Comparison of ENCODE assay signal across 19 cellular contexts in the genomic region with DNA sequence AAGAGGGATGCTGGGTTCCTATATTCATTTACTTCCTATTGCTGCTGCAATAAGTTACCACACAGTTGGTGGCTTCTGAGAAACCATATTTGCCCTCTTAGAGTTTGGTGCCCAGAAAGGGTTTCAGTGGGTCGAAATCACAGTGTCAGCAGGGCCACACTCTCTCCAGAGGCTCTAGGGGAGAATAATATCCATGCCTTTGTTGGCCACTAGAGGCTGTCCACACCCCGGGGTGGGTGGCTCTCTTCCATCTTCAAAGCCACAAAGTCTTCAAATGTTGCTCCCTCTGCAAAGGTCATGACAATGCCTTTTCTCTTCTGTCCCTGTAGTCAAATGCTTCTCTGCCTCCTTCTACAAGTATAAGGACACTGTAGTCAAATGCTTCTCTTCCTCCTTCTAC.
DNase-seq lines count a peak whose midpoint lies in the region; ATAC-seq and TF ChIP-seq lines count a peak whose summit lies in the region.
"Had no signal": no experiment of that assay in that cellular context is flagged by ENCODE, and none has a peak within 500 bp of the region (broad histone marks: within the 10 kb centered on the region; RNA-seq: fewer than 3 reads in every experiment).

No MANE protein-coding gene starts in this region.

- DNase-seq in HL-60 (ENCODE audit: low read depth in 1 of 2, low spot score in 1 of 2) (no peak), SKM-1 (lab: John Stamatoyannopoulos, UW; ENCODE audit: unreplicated experiment) (peak; percentile 38), NCI-H1436 treated with DMSO at 0.1 percent for 48 hours (lab: John Stamatoyannopoulos, UW) (no peak), NCI-H1436 (lab: John Stamatoyannopoulos, UW) (no peak), NCI-H1092 (lab: John Stamatoyannopoulos, UW) (no peak), left colon (no peak)
- DNase-seq: ACHN; activated CD8-positive, alpha-beta memory T cell treated with anti-CD3 and anti-CD28 coated beads for 24 hours; activated naive CD8-positive, alpha-beta T cell treated with anti-CD3 and anti-CD28 coated beads, Interleukin-2, amount 50 U/mL, for 24 hours; CD4-positive, alpha-beta T cell; NCI-H1048; NCI-H2171; stimulated activated naive CD8-positive, alpha-beta T cell treated with anti-CD3 and anti-CD28 coated beads, Interleukin-15, Interleukin-2, amounts not matched to agents 100 U/mL and 50 U/mL, for 24 hours; upper lobe of right lung had no signal

- TF ChIP-seq CTCF in 22Rv1 (IDR thresholded peaks at IDR 0.05) (peak; percentile 30), GM12874 (IDR thresholded peaks at IDR 0.05; ENCODE audit: insufficient read depth, low read depth, low read length) (peak; percentile 34), HL-60 (IDR thresholded peaks at IDR 0.05; ENCODE audit: insufficient read depth, low read length) (peak; percentile 15)

- H3K27ac ChIP-seq in 22Rv1: no peak overlapping the region
- no peak overlapping the region for H3K27ac ChIP-seq in HL-60 (replicated peaks)
- H3K27ac ChIP-seq: breast epithelium, gastroesophageal sphincter, upper lobe of right lung had no signal

- intact Hi-C loops in left colon (cut with DNase I, micrococcal nuclease): no loop called here

- H3K4me3 ChIP-seq in HL-60 (replicated peaks; ENCODE audit: insufficient read depth, low read length): no peak overlapping the region
- H3K4me3 ChIP-seq: breast epithelium, gastroesophageal sphincter, upper lobe of right lung had no signal

- H3K27me3 ChIP-seq in HL-60 (ENCODE audit: insufficient read depth, poor library complexity, severe bottlenecking): no peaks in the 10 kb centered on the region
- H3K27me3 ChIP-seq: breast epithelium, gastroesophageal sphincter, upper lobe of right lung had no signal

- no peak for ATAC-seq in left colon
- ATAC-seq: activated naive CD8-positive, alpha-beta T cell treated with anti-CD3 and anti-CD28 coated beads, Interleukin-2, amount 50 U/mL, for 24 hours; gastroesophageal sphincter; sciatic nerve; stimulated activated naive CD8-positive, alpha-beta T cell treated with anti-CD3 and anti-CD28 coated beads, Interleukin-15, Interleukin-2, amounts not matched to agents 100 U/mL and 50 U/mL, for 24 hours; upper lobe of right lung had no signal
